Comparison of ENCODE assay signal across 13 cellular contexts in genomic region chr14:94028450-94028826, GRCh38. TPM values are rescaled to one million over a fixed set of nuclear protein-coding genes. Genes with fewer than 3 reads are reported as not detected.
DNase-seq lines count a peak whose midpoint lies in the region; ATAC-seq, FAIRE-seq and TF ChIP-seq lines count a peak whose summit lies in the region.
"Had no signal": no experiment of that assay in that cellular context is flagged by ENCODE, and none has a peak within 500 bp of the region (broad histone marks: within the 10 kb centered on the region; RNA-seq: fewer than 3 reads in every experiment).

No MANE protein-coding gene starts in this region.

- ATAC-seq in HG03565 (IDR thresholded peaks at IDR 0.05; ENCODE audit: unreplicated experiment) (peak; percentile 30), heart right ventricle (no peak)
- ATAC-seq: heart left ventricle, right cardiac atrium had no signal

- intact Hi-C loops in activated CD4-positive, alpha-beta T cell treated with anti-CD3 and anti-CD28 coated beads, Interleukin-2, amount 10 ng/mL, durations not matched to agents 24 days and 14 days (cut with micrococcal nuclease): loop anchor here (5.0 to 10.0 kb wide), 2 partner anchors 54 to 366 kb away; partner anchors contain the start of genes DDX24 and IFI27L1
- intact Hi-C loops in posterior vena cava (cut with DNase I) (no loop called here), heart right ventricle (cut with DNase I) (loop anchor here in 2 of 10 donors (5.0 kb wide), 1 partner anchor 54 kb away; the partner anchor contains the start of genes DDX24 (in 2 of the 2) and IFI27L1 (in 2 of the 2))

- H3K27me3 Mint-ChIP-seq in activated CD4-positive, alpha-beta T cell treated with anti-CD3 and anti-CD28 coated beads, Interleukin-2, amount 10 ng/mL, durations not matched to agents 24 days and 14 days: no peaks in the 10 kb centered on the region
- peaks cover 5 to 8% (median 7%) of the 10 kb centered on the region in 3 donors for H3K27me3 Mint-ChIP-seq in immature natural killer cell (ENCODE audit: low read depth in 3 of 3)

- peak overlapping the region; percentile 55 for H3K27ac Mint-ChIP-seq in activated CD4-positive, alpha-beta T cell treated with anti-CD3 and anti-CD28 coated beads, Interleukin-2, amount 10 ng/mL, durations not matched to agents 24 days and 14 days
- peak overlapping the region in 1 of 6 donors; percentile 6 for H3K27ac Mint-ChIP-seq in immature natural killer cell
- H3K27ac Mint-ChIP-seq: HFFc6 had no signal

- peaks cover 20% of the 10 kb centered on the region for H3K4me1 Mint-ChIP-seq in activated CD4-positive, alpha-beta T cell treated with anti-CD3 and anti-CD28 coated beads, Interleukin-2, amount 10 ng/mL, durations not matched to agents 24 days and 14 days
- peaks cover 7 to 11% of the 10 kb centered on the region in 2 donors for H3K4me1 Mint-ChIP-seq in immature natural killer cell

- H3K4me1 ChIP-seq in heart right ventricle: peaks cover 0 to 28% (median 6%) of the 10 kb centered on the region in 9 donors

- no peak for TF ChIP-seq CTCF in heart right ventricle (IDR thresholded peaks at IDR 0.05)
- no peak for TF ChIP-seq CTCF in D721Med (IDR thresholded peaks at IDR 0.05; ENCODE audit: insufficient read depth, missing control alignments)

- no peak for FAIRE-seq in D721Med (lab: Jason Lieb, UNC)

- H3K27ac ChIP-seq in heart right ventricle: no peak overlapping the region
- H3K27ac ChIP-seq: heart left ventricle, tibial artery had no signal

- WGBS in heart right ventricle, 2 donors: 87% methylated on average over 4 of the region's 4 CpGs

- in situ Hi-C loops in Caki2 (cut with HindIII; ENCODE audit: low pct_unique_long_range_greater_than_20kb, low sequenced_read_pairs): no loop called here

- H3K4me3 ChIP-seq in heart right ventricle: no peak overlapping the region
- H3K4me3 ChIP-seq: heart left ventricle, tibial artery had no signal

- peak overlapping the region; percentile 53 for H3K4me3 Mint-ChIP-seq in activated CD4-positive, alpha-beta T cell treated with anti-CD3 and anti-CD28 coated beads, Interleukin-2, amount 10 ng/mL, durations not matched to agents 24 days and 14 days
- H3K4me3 Mint-ChIP-seq in immature natural killer cell: peak overlapping the region in 3 of 5 donors; percentile 45 to 69 (median 59)
- H3K4me3 Mint-ChIP-seq: HFFc6 had no signal

- DNase-seq in Caki2 (ENCODE audit: low read depth): peak; percentile 66
- peak; percentile 74 for DNase-seq in activated CD4-positive, alpha-beta T cell treated with anti-CD3 and anti-CD28 coated beads, Interleukin-2, amount 10 ng/mL, durations not matched to agents 24 days and 14 days
- DNase-seq in immature natural killer cell: no peak
- no peak for DNase-seq in HUDEP-2 (lab: John Stamatoyannopoulos, UW; ENCODE audit: unreplicated experiment in 76 of 76)
- DNase-seq in posterior vena cava (ENCODE audit: low spot score): no peak
- DNase-seq in heart right ventricle: no peak
- DNase-seq in D721Med (ENCODE audit: insufficient read length, low spot score): no peak
- DNase-seq: heart left ventricle, HFFc6, NCI-H2107, tibial artery had no signal

- H3K9me3 ChIP-seq in heart right ventricle: no peaks in the 10 kb centered on the region
- H3K9me3 ChIP-seq: heart left ventricle, tibial artery had no signal

- H3K36me3 Mint-ChIP-seq in activated CD4-positive, alpha-beta T cell treated with anti-CD3 and anti-CD28 coated beads, Interleukin-2, amount 10 ng/mL, durations not matched to agents 24 days and 14 days (ENCODE audit: low read depth): no peaks in the 10 kb centered on the region
- no peaks in the 10 kb centered on the region for H3K36me3 Mint-ChIP-seq in immature natural killer cell

- H3K27me3 ChIP-seq in heart right ventricle: no peaks in the 10 kb centered on the region
- H3K27me3 ChIP-seq: heart left ventricle, tibial artery had no signal

- H3K9me3 Mint-ChIP-seq in activated CD4-positive, alpha-beta T cell treated with anti-CD3 and anti-CD28 coated beads, Interleukin-2, amount 10 ng/mL, durations not matched to agents 24 days and 14 days: no peaks in the 10 kb centered on the region
- H3K9me3 Mint-ChIP-seq in immature natural killer cell: no peaks in the 10 kb centered on the region
- H3K9me3 Mint-ChIP-seq: HFFc6 had no signal

- no peaks in the 10 kb centered on the region for H3K36me3 ChIP-seq in heart right ventricle
- H3K36me3 ChIP-seq: heart left ventricle, tibial artery had no signal

RNA-seq across cellular contexts. Expression of gene OTUB2, which starts 2.3 kb away (rescaled TPM):
- 2.9 and 3.2 TPM in 2 replicates for total RNA-seq in Caki2 (2014; rRNA removed; shearing (Covaris generic); ENCODE audit: low replicate concordance)
- 1.3 and 1.7 TPM in 2 replicates for total RNA-seq in activated CD4-positive, alpha-beta T cell treated with anti-CD3 and anti-CD28 coated beads, Interleukin-2, amount 10 ng/mL, durations not matched to agents 24 days and 14 days
- under 1 TPM in 2 of 3 donors, not detected in 1; 0.22 to 0.33 TPM for polyA plus RNA-seq in immature natural killer cell
- 1 to 10 TPM in 1 of 2 donors, under 1 TPM in 1; 0.37 to 1.2 TPM for total RNA-seq in posterior vena cava
- under 1 TPM in 9 of 10 donors, not detected in 1; 0.07 to 0.37 (median 0.15) TPM for total RNA-seq in heart right ventricle
- polyA plus RNA-seq in heart right ventricle: under 1 TPM; 0.22 to 0.29 TPM

RNA-seq across cellular contexts. Expression of gene CCDC197, which starts 31.3 kb away (rescaled TPM):
- not detected in 2 replicates for total RNA-seq in Caki2 (2014; rRNA removed; shearing (Covaris generic); ENCODE audit: low replicate concordance)
- not detected in 2 replicates for total RNA-seq in activated CD4-positive, alpha-beta T cell treated with anti-CD3 and anti-CD28 coated beads, Interleukin-2, amount 10 ng/mL, durations not matched to agents 24 days and 14 days
- polyA plus RNA-seq in immature natural killer cell: not detected
- not detected for total RNA-seq in posterior vena cava
- 1 to 10 TPM in 3 of 10 donors, under 1 TPM in 6, not detected in 1; 0.40 to 1.6 (median 0.75) TPM for total RNA-seq in heart right ventricle
- polyA plus RNA-seq in heart right ventricle: 1 to 10 TPM in 1 of 2 donors, not detected in 1; 1.3 TPM
- total RNA-seq: HFFc6 had no signal
- polyA plus RNA-seq: right cardiac atrium had no signal

RNA-seq across cellular contexts. Expression of gene ASB2, which starts 52.1 kb away (rescaled TPM):
- total RNA-seq in Caki2 (2014; rRNA removed; shearing (Covaris generic); ENCODE audit: low replicate concordance): 1.9 and 6.3 TPM in 2 replicates
- 21.1 and 21.6 TPM in 2 replicates for total RNA-seq in activated CD4-positive, alpha-beta T cell treated with anti-CD3 and anti-CD28 coated beads, Interleukin-2, amount 10 ng/mL, durations not matched to agents 24 days and 14 days
- polyA plus RNA-seq in immature natural killer cell (1 to 10 TPM; 1.4 to 4.2 (median 2.7) TPM), heart right ventricle (100 to 1,000 TPM in 1 of 2 donors, 10 to 100 TPM in 1; 19.6 to 374 TPM)
- total RNA-seq in posterior vena cava (10 to 100 TPM; 60.0 to 66.5 TPM), heart right ventricle (100 to 1,000 TPM in 9 of 10 donors, 10 to 100 TPM in 1; 85.7 to 253 (median 168) TPM)
- total RNA-seq: HFFc6 had no signal

RNA-seq across cellular contexts. Expression of gene DDX24, which starts 52.6 kb away (rescaled TPM):
- 89.6 and 108 TPM in 2 replicates for total RNA-seq in Caki2 (2014; rRNA removed; shearing (Covaris generic); ENCODE audit: low replicate concordance)
- 262 and 286 TPM in 2 replicates for total RNA-seq in activated CD4-positive, alpha-beta T cell treated with anti-CD3 and anti-CD28 coated beads, Interleukin-2, amount 10 ng/mL, durations not matched to agents 24 days and 14 days
- 100 to 1,000 TPM in 2 of 3 donors, 10 to 100 TPM in 1; 60.8 to 208 (median 114) TPM for polyA plus RNA-seq in immature natural killer cell
- total RNA-seq in posterior vena cava: 100 to 1,000 TPM; 166 to 175 TPM
- 100 to 1,000 TPM; 190 to 269 (median 240) TPM for total RNA-seq in heart right ventricle
- polyA plus RNA-seq in heart right ventricle: 100 to 1,000 TPM in 1 of 2 donors, 10 to 100 TPM in 1; 94.1 to 160 TPM

RNA-seq across cellular contexts. Expression of gene IFI27L1, which starts 52.7 kb away (rescaled TPM):
- total RNA-seq in Caki2 (2014; rRNA removed; shearing (Covaris generic); ENCODE audit: low replicate concordance): 6.6 and 21.8 TPM in 2 replicates
- total RNA-seq in activated CD4-positive, alpha-beta T cell treated with anti-CD3 and anti-CD28 coated beads, Interleukin-2, amount 10 ng/mL, durations not matched to agents 24 days and 14 days: 24.0 and 28.0 TPM in 2 replicates
- 10 to 100 TPM; 10.0 to 19.3 (median 10.3) TPM for polyA plus RNA-seq in immature natural killer cell
- 10 to 100 TPM; 11.2 to 21.7 TPM for total RNA-seq in posterior vena cava
- total RNA-seq in heart right ventricle: 10 to 100 TPM in 9 of 10 donors, 1 to 10 TPM in 1; 7.7 to 23.9 (median 16.2) TPM
- polyA plus RNA-seq in heart right ventricle: 10 to 100 TPM; 28.8 to 47.4 TPM

Comparison
In these comparisons a context has a peak if more than half of its experiments do, and no peak if none do; other contexts are left out.
1. DNase-seq: peak in Caki2 (single experiment) and activated CD4-positive, alpha-beta T cell treated with anti-CD3 and anti-CD28 coated beads, Interleukin-2, amount 10 ng/mL, durations not matched to agents 24 days and 14 days (single experiment); none in immature natural killer cell (0 of 3), HUDEP-2 (0 of 76), posterior vena cava (single experiment), heart right ventricle (0 of 2) and D721Med (single experiment).